Comparison of ENCODE assay signal across 39 cellular contexts in the genomic region with DNA sequence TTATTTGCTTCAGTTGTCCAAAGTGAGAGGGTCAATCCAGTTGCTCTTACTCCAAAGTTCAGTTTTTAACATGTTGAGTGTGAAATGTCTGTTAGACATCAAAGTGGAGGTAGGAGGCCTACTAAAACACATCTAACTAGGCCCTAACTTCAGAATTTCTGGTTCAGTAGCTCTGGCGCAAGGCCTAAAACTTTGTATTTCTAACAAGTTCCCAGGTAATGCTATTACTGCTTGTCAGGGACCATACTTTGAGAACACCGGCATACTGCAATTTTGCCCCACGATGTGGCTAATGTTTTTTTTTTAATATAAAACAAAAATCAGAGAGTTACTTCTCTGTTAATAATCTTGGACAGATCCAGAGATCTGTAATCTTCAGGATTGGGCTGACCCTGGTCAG.
"Had no signal": no experiment of that assay in that cellular context is flagged by ENCODE, and none has a peak within 500 bp of the region (broad histone marks: within the 10 kb centered on the region; RNA-seq: fewer than 3 reads in every experiment).

No MANE protein-coding gene starts in this region.

- H3K4me1 ChIP-seq: adrenal gland, ascending aorta, body of pancreas, breast epithelium had no signal

- H3K36me3 ChIP-seq: adrenal gland, ascending aorta, brain microvascular endothelial cell, breast epithelium, cardiac muscle cell had no signal

- H3K27me3 ChIP-seq: adrenal gland, ascending aorta, body of pancreas, brain microvascular endothelial cell, breast epithelium, cardiac muscle cell had no signal

- H3K9me3 ChIP-seq: adrenal gland, body of pancreas had no signal

- FAIRE-seq: astrocyte, bronchial epithelial cell had no signal

- H3K4me3 ChIP-seq: adrenal gland, ascending aorta, body of pancreas, breast epithelium, cardiac muscle cell had no signal

- H3K4me3 Mint-ChIP-seq: activated naive CD4-positive, alpha-beta T cell treated with anti-CD3 and anti-CD28 coated beads for 36 hours; activated naive CD4-positive, alpha-beta T cell treated with anti-CD3 and anti-CD28 coated beads, Interleukin-2, amount 10 ng/mL, durations not matched to agents 7 days and 5 days; activated naive CD4-positive, alpha-beta T cell treated with anti-CD3 and anti-CD28 coated beads, Interleukin-2, amount 50 U/mL, for 24 hours; activated naive CD8-positive, alpha-beta T cell; activated naive CD8-positive, alpha-beta T cell treated with anti-CD3 and anti-CD28 coated beads for 36 hours; activated naive CD8-positive, alpha-beta T cell treated with anti-CD3 and anti-CD28 coated beads, Interleukin-2, amount 10 ng/mL, durations not matched to agents 7 days and 5 days; activated naive CD8-positive, alpha-beta T cell treated with anti-CD3 and anti-CD28 coated beads, Interleukin-2, amount 50 U/mL, for 24 hours; activated T-cell treated with anti-CD3 and anti-CD28 coated beads, Interleukin-2, amount 50 U/mL, for 24 hours; activated T-cell treated with anti-CD3 and anti-CD28 coated beads, Interleukin-2, amount 50 U/mL, for 4 hours; activated T-cell treated with anti-CD3 and anti-CD28 coated beads, Interleukin-2, amount 50 U/mL, for 72 hours; activated T-helper 1 cell treated with anti-CD3 and anti-CD28 coated beads, Interleukin-12 subunit alpha, Interleukin-12 subunit beta, Interleukin-2, Interleukin-4 antibody, amounts not matched to agents 30 ng/mL and 10 ng/mL and 1 ng/mL, durations not matched to agents 14 hours and 24 hours and 36 hours; activated T-helper 17 cell treated with anti-CD3 and anti-CD28 coated beads, Interleukin-2, amount 50 U/mL, for 72 hours; brain; central memory CD8-positive, alpha-beta T cell had no signal

- H3K27ac ChIP-seq: adrenal gland, ascending aorta, body of pancreas, brain microvascular endothelial cell, breast epithelium, cardiac muscle cell had no signal

- DNase-seq: activated effector memory CD4-positive, alpha-beta T cell treated with anti-CD3 and anti-CD28 coated beads, Interleukin-2, amount 50 U/mL, for 16 hours; activated effector memory CD4-positive, alpha-beta T cell treated with Interleukin-2 at 50 U/mL for 16 hours; activated gamma-delta T cell; activated gamma-delta T cell treated with Interleukin-2 at 50 U/mL for 16 hours; activated naive CD4-positive, alpha-beta T cell; activated naive CD4-positive, alpha-beta T cell treated with anti-CD3 and anti-CD28 coated beads for 36 hours; activated naive CD4-positive, alpha-beta T cell treated with anti-CD3 and anti-CD28 coated beads, Interleukin-2, amount 10 ng/mL, durations not matched to agents 7 days and 5 days; activated naive CD4-positive, alpha-beta T cell treated with anti-CD3 and anti-CD28 coated beads, Interleukin-2, amount 50 U/mL, for 16 hours; activated naive CD4-positive, alpha-beta T cell treated with Interleukin-2 at 50 U/mL for 16 hours; activated naive CD8-positive, alpha-beta T cell treated with anti-CD3 and anti-CD28 coated beads for 36 hours; activated naive CD8-positive, alpha-beta T cell treated with anti-CD3 and anti-CD28 coated beads, Interleukin-2, amount 10 ng/mL, durations not matched to agents 7 days and 5 days; activated naive CD8-positive, alpha-beta T cell treated with anti-CD3 and anti-CD28 coated beads, Interleukin-2, amount 50 U/mL, for 24 hours; activated T-cell treated with anti-CD3 and anti-CD28 coated beads, Interleukin-2, amount 50 U/mL, for 24 hours; activated T-cell treated with anti-CD3 and anti-CD28 coated beads, Interleukin-2, amount 50 U/mL, for 4 hours; activated T-cell treated with anti-CD3 and anti-CD28 coated beads, Interleukin-2, amount 50 U/mL, for 48 hours; activated T-cell treated with anti-CD3 and anti-CD28 coated beads, Interleukin-2, amount 50 U/mL, for 72 hours; adrenal gland; amniotic stem cell; amygdala; anterior cingulate cortex; aorta; body of pancreas; brain microvascular endothelial cell; caudate nucleus; central memory CD4-positive, alpha-beta T cell; cerebellar nuclear complex had no signal

- H3K36me3 Mint-ChIP-seq: activated naive CD4-positive, alpha-beta T cell treated with anti-CD3 and anti-CD28 coated beads, Interleukin-2, amount 10 ng/mL, durations not matched to agents 7 days and 5 days; activated naive CD4-positive, alpha-beta T cell treated with anti-CD3 and anti-CD28 coated beads, Interleukin-2, amount 50 U/mL, for 24 hours; activated naive CD8-positive, alpha-beta T cell; activated naive CD8-positive, alpha-beta T cell treated with anti-CD3 and anti-CD28 coated beads for 36 hours; activated naive CD8-positive, alpha-beta T cell treated with anti-CD3 and anti-CD28 coated beads, Interleukin-2, amount 10 ng/mL, durations not matched to agents 7 days and 5 days; brain had no signal

- H3K27me3 Mint-ChIP-seq: activated naive CD4-positive, alpha-beta T cell treated with anti-CD3 and anti-CD28 coated beads, Interleukin-2, amount 10 ng/mL, durations not matched to agents 7 days and 5 days; activated naive CD8-positive, alpha-beta T cell; activated naive CD8-positive, alpha-beta T cell treated with anti-CD3 and anti-CD28 coated beads, Interleukin-2, amount 10 ng/mL, durations not matched to agents 7 days and 5 days; activated naive CD8-positive, alpha-beta T cell treated with anti-CD3 and anti-CD28 coated beads, Interleukin-2, amount 50 U/mL, for 24 hours; activated T-cell treated with anti-CD3 and anti-CD28 coated beads, Interleukin-2, amount 50 U/mL, for 24 hours; activated T-helper 17 cell treated with anti-CD3 and anti-CD28 coated beads, Interleukin-2, amount 50 U/mL, for 72 hours; central memory CD8-positive, alpha-beta T cell had no signal

- H3K27ac Mint-ChIP-seq: activated naive CD4-positive, alpha-beta T cell treated with anti-CD3 and anti-CD28 coated beads for 36 hours; activated naive CD4-positive, alpha-beta T cell treated with anti-CD3 and anti-CD28 coated beads, Interleukin-2, amount 10 ng/mL, durations not matched to agents 7 days and 5 days; activated naive CD4-positive, alpha-beta T cell treated with anti-CD3 and anti-CD28 coated beads, Interleukin-2, amount 50 U/mL, for 24 hours; activated naive CD4-positive, alpha-beta T cell treated with anti-CD3 and anti-CD28 coated beads, Interleukin-2, amount 50 U/mL, for 72 hours; activated naive CD8-positive, alpha-beta T cell; activated naive CD8-positive, alpha-beta T cell treated with anti-CD3 and anti-CD28 coated beads for 36 hours; activated naive CD8-positive, alpha-beta T cell treated with anti-CD3 and anti-CD28 coated beads, Interleukin-2, amount 10 ng/mL, durations not matched to agents 7 days and 5 days; activated naive CD8-positive, alpha-beta T cell treated with anti-CD3 and anti-CD28 coated beads, Interleukin-2, amount 50 U/mL, for 24 hours; activated T-cell treated with anti-CD3 and anti-CD28 coated beads, Interleukin-2, amount 50 U/mL, for 24 hours; activated T-cell treated with anti-CD3 and anti-CD28 coated beads, Interleukin-2, amount 50 U/mL, for 72 hours; activated T-helper 1 cell treated with anti-CD3 and anti-CD28 coated beads, Interleukin-12 subunit alpha, Interleukin-12 subunit beta, Interleukin-2, Interleukin-4 antibody, amounts not matched to agents 30 ng/mL and 10 ng/mL and 1 ng/mL, durations not matched to agents 14 hours and 24 hours and 36 hours; activated T-helper 17 cell treated with anti-CD3 and anti-CD28 coated beads, Interleukin-2, amount 50 U/mL, for 72 hours; activated T-helper 2 cell treated with anti-CD3 and anti-CD28 coated beads, Interferon-gamma antibody, Interleukin-2, Interleukin-4, amounts not matched to agents 10 μg/mL and 5 μg/mL and 100 μg/mL, durations not matched to agents 14 hours and 24 hours and 36 hours; brain had no signal

- H3K9me3 Mint-ChIP-seq: activated naive CD4-positive, alpha-beta T cell treated with anti-CD3 and anti-CD28 coated beads, Interleukin-2, amount 10 ng/mL, durations not matched to agents 7 days and 5 days; activated T-cell treated with anti-CD3 and anti-CD28 coated beads, Interleukin-2, amount 50 U/mL, for 24 hours; activated T-helper 1 cell treated with anti-CD3 and anti-CD28 coated beads, Interleukin-12 subunit alpha, Interleukin-12 subunit beta, Interleukin-2, Interleukin-4 antibody, amounts not matched to agents 30 ng/mL and 10 ng/mL and 1 ng/mL, durations not matched to agents 14 hours and 24 hours and 36 hours; activated T-helper 17 cell treated with anti-CD3 and anti-CD28 coated beads, Interleukin-2, amount 50 U/mL, for 72 hours; activated T-helper 2 cell treated with anti-CD3 and anti-CD28 coated beads, Interferon-gamma antibody, Interleukin-2, Interleukin-4, amounts not matched to agents 10 μg/mL and 5 μg/mL and 100 μg/mL, durations not matched to agents 14 hours and 24 hours and 36 hours had no signal

- H3K4me1 Mint-ChIP-seq: activated naive CD4-positive, alpha-beta T cell treated with anti-CD3 and anti-CD28 coated beads, Interleukin-2, amount 10 ng/mL, durations not matched to agents 7 days and 5 days; activated naive CD4-positive, alpha-beta T cell treated with anti-CD3 and anti-CD28 coated beads, Interleukin-2, amount 50 U/mL, for 24 hours; activated naive CD8-positive, alpha-beta T cell treated with anti-CD3 and anti-CD28 coated beads for 36 hours; activated naive CD8-positive, alpha-beta T cell treated with anti-CD3 and anti-CD28 coated beads, Interleukin-2, amount 10 ng/mL, durations not matched to agents 7 days and 5 days; activated naive CD8-positive, alpha-beta T cell treated with anti-CD3 and anti-CD28 coated beads, Interleukin-2, amount 50 U/mL, for 24 hours; activated T-helper 17 cell treated with anti-CD3 and anti-CD28 coated beads, Interleukin-2, amount 50 U/mL, for 72 hours; brain; central memory CD8-positive, alpha-beta T cell had no signal
